ENCODE assay signal across 18 cellular contexts in the genomic region with DNA sequence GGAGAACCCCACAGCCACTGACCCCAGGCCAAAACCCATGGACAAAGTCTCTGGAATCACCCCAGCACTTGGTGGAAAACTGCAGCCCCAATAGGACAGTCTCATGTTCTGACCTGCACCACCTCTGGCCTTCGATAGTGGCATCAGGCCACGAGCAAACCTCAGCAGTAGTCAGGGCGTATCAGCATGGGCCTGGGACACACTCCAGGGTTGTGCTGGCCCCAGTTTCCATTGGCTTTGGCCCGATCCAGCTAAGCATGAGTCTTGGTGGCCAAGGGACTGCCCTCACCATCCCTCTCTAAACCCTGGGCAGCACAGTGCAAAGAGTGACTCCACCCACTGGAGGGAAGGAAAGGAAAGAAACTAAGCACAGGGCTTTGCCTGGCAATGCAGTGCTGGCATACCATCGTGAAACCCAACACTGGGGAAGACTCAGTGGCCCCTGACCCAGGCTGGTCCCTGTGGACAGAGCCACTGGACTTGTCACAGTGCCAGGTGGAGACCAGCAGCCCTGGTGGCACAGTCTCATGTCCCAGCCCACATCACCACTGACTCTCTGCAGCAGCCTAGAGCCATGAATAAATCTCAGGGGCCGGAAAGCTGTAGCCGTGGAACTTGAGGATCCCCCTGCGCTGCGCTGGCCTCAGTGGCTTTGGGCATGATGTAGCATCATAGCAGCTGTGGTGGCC. TPM values are rescaled to one million over a fixed set of nuclear protein-coding genes. Genes with fewer than 3 reads are reported as not detected.
A peak's percentile ranks its signal among the peaks of the same experiment; 100 is the strongest.
DNase-seq lines count a peak whose midpoint lies in the region; ATAC-seq and TF ChIP-seq lines count a peak whose summit lies in the region.
"Had no signal": no experiment of that assay in that cellular context is flagged by ENCODE, and none has a peak within 500 bp of the region (broad histone marks: within the 10 kb centered on the region; RNA-seq: fewer than 3 reads in every experiment).

No MANE protein-coding gene starts in this region.

- H3K9me3 Mint-ChIP-seq in natural killer cell treated with Interleukin-12 subunit alpha and Interleukin-12 subunit beta and Interleukin-15 and Interleukin-18, amount 100 ng/mL, for 72 hours = no peaks in the 10 kb centered on the region
- no peaks in the 10 kb centered on the region for H3K9me3 Mint-ChIP-seq in natural killer cell
- H3K9me3 Mint-ChIP-seq in WTC11 = no peaks in the 10 kb centered on the region
- H3K9me3 Mint-ChIP-seq: activated naive CD4-positive, alpha-beta T cell treated with anti-CD3 and anti-CD28 coated beads, Interleukin-2, amount 50 U/mL, for 24 hours had no signal

- H3K4me3 ChIP-seq in mucosa of descending colon (no peak overlapping the region), aorta (ENCODE audit: low read length in 2 of 2) (no peak overlapping the region)
- H3K4me3 ChIP-seq: lung, pancreas, right lobe of liver, vagina had no signal

- intact Hi-C loops in natural killer cell (cut with micrococcal nuclease) = no loop called here
- intact Hi-C loops in mucosa of descending colon (cut with DNase I, micrococcal nuclease) = loop anchor here in 1 of 2 donors (5.0 kb wide), 1 partner anchor 259 kb away; no protein-coding TSS in a partner anchor
- intact Hi-C loops in aorta (cut with DNase I) = loop anchor here in 1 of 2 donors (5.0 kb wide), 1 partner anchor 264 kb away; the partner anchor contains the start of gene MC5R

- POLR2A ChIA-PET in WTC11 (lab: Charles Lee) = no interaction called here

- H3K36me3 Mint-ChIP-seq in natural killer cell treated with Interleukin-12 subunit alpha and Interleukin-12 subunit beta and Interleukin-15 and Interleukin-18, amount 100 ng/mL, for 72 hours = no peaks in the 10 kb centered on the region
- no peaks in the 10 kb centered on the region for H3K36me3 Mint-ChIP-seq in natural killer cell
- no peaks in the 10 kb centered on the region for H3K36me3 Mint-ChIP-seq in WTC11

- no peak for DNase-seq in natural killer cell treated with Interleukin-12 subunit alpha and Interleukin-12 subunit beta and Interleukin-15 and Interleukin-18, amount 100 ng/mL, for 72 hours (ENCODE audit: low spot score)
- DNase-seq in natural killer cell (no peak), WTC11 (ENCODE audit: low spot score) (no peak), mucosa of descending colon (no peak), aorta (no peak), RKO (ENCODE audit: low spot score) (no peak)
- DNase-seq in activated CD8-positive, alpha-beta memory T cell treated with anti-CD3 and anti-CD28 coated beads, Interleukin-2, amount 50 U/mL, for 4 hours = no peak
- DNase-seq: activated CD4-positive, alpha-beta T cell treated with anti-CD3 and anti-CD28 coated beads for 4 hours; Calu3; pancreas; right lobe of liver; SIG-M5; stimulated activated CD8-positive, alpha-beta memory T cell treated with anti-CD3 and anti-CD28 coated beads, Interleukin-4, amount 100 ng/mL, for 48 hours had no signal

- H3K27ac ChIP-seq in aorta (ENCODE audit: low read depth in 1 of 2, low read length in 2 of 2) = no peak overlapping the region
- H3K27ac ChIP-seq: C4-2B, pancreas, right lobe of liver, vagina had no signal

- no peak overlapping the region for H3K27ac Mint-ChIP-seq in natural killer cell treated with Interleukin-12 subunit alpha and Interleukin-12 subunit beta and Interleukin-15 and Interleukin-18, amount 100 ng/mL, for 72 hours
- no peak overlapping the region for H3K27ac Mint-ChIP-seq in natural killer cell
- no peak overlapping the region for H3K27ac Mint-ChIP-seq in WTC11
- H3K27ac Mint-ChIP-seq: activated naive CD4-positive, alpha-beta T cell treated with anti-CD3 and anti-CD28 coated beads, Interleukin-2, amount 50 U/mL, for 24 hours had no signal

- H3K27me3 Mint-ChIP-seq in natural killer cell treated with Interleukin-12 subunit alpha and Interleukin-12 subunit beta and Interleukin-15 and Interleukin-18, amount 100 ng/mL, for 72 hours = peaks cover 3 to 6% of the 10 kb centered on the region in 2 donors
- H3K27me3 Mint-ChIP-seq in natural killer cell (ENCODE audit: low read depth in 2 of 2) (no peaks in the 10 kb centered on the region), WTC11 (ENCODE audit: low read depth) (no peaks in the 10 kb centered on the region)
- H3K27me3 Mint-ChIP-seq: activated naive CD4-positive, alpha-beta T cell treated with anti-CD3 and anti-CD28 coated beads, Interleukin-2, amount 50 U/mL, for 24 hours had no signal

- WGBS in aorta, 2 donors = 70 to 77% methylated on average over 9 of the region's 9 CpGs

- CTCF ChIA-PET in WTC11 (lab: Charles Lee) = interaction anchor here (0.6 to 5.7 kb wide), 14 partner anchors 12 to 278 kb away, joined by 3 to 68 read pairs (median 5); partner anchors contain the start of gene MC5R

- H3K36me3 ChIP-seq in mucosa of descending colon (ENCODE audit: low read depth) (no peaks in the 10 kb centered on the region), aorta (ENCODE audit: control insufficient read depth in 1 of 2, insufficient read depth in 2 of 2, low read length in 1 of 2) (no peaks in the 10 kb centered on the region)
- H3K36me3 ChIP-seq: pancreas, right lobe of liver, vagina had no signal

- no peaks in the 10 kb centered on the region for H3K4me1 Mint-ChIP-seq in natural killer cell treated with Interleukin-12 subunit alpha and Interleukin-12 subunit beta and Interleukin-15 and Interleukin-18, amount 100 ng/mL, for 72 hours (ENCODE audit: low read depth in 2 of 2)
- no peaks in the 10 kb centered on the region for H3K4me1 Mint-ChIP-seq in natural killer cell
- peaks cover 5% of the 10 kb centered on the region; the same call in 1 of the 2 replicates for H3K4me1 Mint-ChIP-seq in WTC11
- H3K4me1 Mint-ChIP-seq: activated naive CD4-positive, alpha-beta T cell treated with anti-CD3 and anti-CD28 coated beads, Interleukin-2, amount 50 U/mL, for 24 hours had no signal

- TF ChIP-seq CTCF in natural killer cell (IDR thresholded peaks at IDR 0.05) (no peak), WTC11 (IDR thresholded peaks at IDR 0.05) (no peak), mucosa of descending colon (IDR thresholded peaks at IDR 0.05) (no peak)

- ATAC-seq in natural killer cell treated with Interleukin-12 subunit alpha and Interleukin-12 subunit beta and Interleukin-15 and Interleukin-18, amount 100 ng/mL, for 72 hours = peak; percentile 27 to 52
- ATAC-seq in natural killer cell (no peak), WTC11 (peak; percentile 53), mucosa of descending colon (peak; percentile 29), aorta (ENCODE audit: low FRiP score) (peak; percentile 45), HG03439 (IDR thresholded peaks at IDR 0.05; ENCODE audit: unreplicated experiment) (no peak)

- H3K4me1 ChIP-seq in mucosa of descending colon (ENCODE audit: low read depth) (no peaks in the 10 kb centered on the region), aorta (ENCODE audit: control insufficient read depth in 1 of 2, insufficient read depth in 2 of 2, low read length in 2 of 2) (no peaks in the 10 kb centered on the region)
- H3K4me1 ChIP-seq: pancreas, right lobe of liver, vagina had no signal

- H3K9me3 ChIP-seq in mucosa of descending colon (no peaks in the 10 kb centered on the region), aorta (ENCODE audit: control insufficient read depth, low read length) (no peaks in the 10 kb centered on the region)
- H3K9me3 ChIP-seq: pancreas, right lobe of liver, vagina had no signal

- no peaks in the 10 kb centered on the region for H3K27me3 ChIP-seq in aorta (ENCODE audit: control insufficient read depth in 1 of 2, insufficient read depth in 2 of 2, low read length in 1 of 2)
- H3K27me3 ChIP-seq: right lobe of liver, vagina had no signal

- no peak overlapping the region for H3K4me3 Mint-ChIP-seq in natural killer cell treated with Interleukin-12 subunit alpha and Interleukin-12 subunit beta and Interleukin-15 and Interleukin-18, amount 100 ng/mL, for 72 hours
- no peak overlapping the region for H3K4me3 Mint-ChIP-seq in natural killer cell
- H3K4me3 Mint-ChIP-seq in WTC11 = no peak overlapping the region
- H3K4me3 Mint-ChIP-seq: activated naive CD4-positive, alpha-beta T cell treated with anti-CD3 and anti-CD28 coated beads, Interleukin-2, amount 50 U/mL, for 24 hours had no signal

TF ChIP-seq in WTC11, 78 proteins besides CTCF, POLR2A, EP300 and RAD21:
- TF ChIP-seq ZBTB21 (CRISPR knock-in tag; IDR thresholded peaks at IDR 0.05; ENCODE audit: borderline replicate concordance) = no peak
- no peak for TF ChIP-seq NR1H2 (CRISPR knock-in tag; IDR thresholded peaks at IDR 0.05)
- no peak for TF ChIP-seq ZNF138 (CRISPR knock-in tag; conservative IDR thresholded peaks at IDR 0.05)
- TF ChIP-seq CREB1 (CRISPR knock-in tag; IDR thresholded peaks at IDR 0.05) = no peak
- no peak for TF ChIP-seq ZNF219 (CRISPR knock-in tag; IDR thresholded peaks at IDR 0.05; ENCODE audit: borderline replicate concordance)
- TF ChIP-seq ZNF671 (CRISPR knock-in tag; IDR thresholded peaks at IDR 0.05) = no peak
- TF ChIP-seq NFE2L1 (CRISPR knock-in tag; IDR thresholded peaks at IDR 0.05) = no peak
- TF ChIP-seq ZNF317 (CRISPR knock-in tag; IDR thresholded peaks at IDR 0.05; ENCODE audit: borderline replicate concordance, low read depth) = no peak
- TF ChIP-seq, protein P1, sequence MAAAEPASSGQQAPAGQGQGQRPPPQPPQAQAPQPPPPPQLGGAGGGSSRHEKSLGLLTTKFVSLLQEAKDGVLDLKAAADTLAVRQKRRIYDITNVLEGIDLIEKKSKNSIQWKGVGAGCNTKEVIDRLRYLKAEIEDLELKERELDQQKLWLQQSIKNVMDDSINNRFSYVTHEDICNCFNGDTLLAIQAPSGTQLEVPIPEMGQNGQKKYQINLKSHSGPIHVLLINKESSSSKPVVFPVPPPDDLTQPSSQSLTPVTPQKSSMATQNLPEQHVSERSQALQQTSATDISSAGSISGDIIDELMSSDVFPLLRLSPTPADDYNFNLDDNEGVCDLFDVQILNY (CRISPR knock-in tag; IDR thresholded peaks at IDR 0.05) = no peak
- no peak for TF ChIP-seq ZNF423 (CRISPR knock-in tag; IDR thresholded peaks at IDR 0.05)

RNA-seq across cellular contexts. Expression of gene ZNF519, which starts 46.3 kb away (rescaled TPM):
- 10 to 100 TPM; 10.4 to 37.3 TPM for total RNA-seq in natural killer cell treated with Interleukin-12 subunit alpha and Interleukin-12 subunit beta and Interleukin-15 and Interleukin-18, amount 100 ng/mL, for 72 hours
- total RNA-seq in natural killer cell (10 to 100 TPM in 1 of 3 donors, 1 to 10 TPM in 2; 7.7 to 11.4 (median 9.8) TPM), WTC11 (2021) (26.7 to 32.1 TPM (median 30.6 TPM) in 3 replicates), mucosa of descending colon (10 to 100 TPM in 1 of 3 donors, 1 to 10 TPM in 2; 7.3 to 12.8 (median 7.4) TPM), aorta (1 to 10 TPM; 6.1 to 10.0 TPM)
- 1 to 10 TPM; 2.6 to 3.6 TPM for polyA plus RNA-seq in aorta

Comparison
In these comparisons a context has a peak if more than half of its experiments do, and no peak if none do; other contexts are left out.
1. ATAC-seq: peak in natural killer cell treated with Interleukin-12 subunit alpha and Interleukin-12 subunit beta and Interleukin-15 and Interleukin-18, amount 100 ng/mL, for 72 hours (2 of 2), WTC11 (single experiment), mucosa of descending colon (single experiment) and aorta (single experiment); none in natural killer cell (0 of 3) and HG03439 (single experiment).